Comparison of ENCODE assay signal across 8 cellular contexts in genomic region chr6:68634503-68635411, GRCh38. TPM values are rescaled to one million over a fixed set of nuclear protein-coding genes. Genes with fewer than 3 reads are reported as not detected.
A peak's percentile ranks its signal among the peaks of the same experiment; 100 is the strongest.
DNase-seq lines count a peak whose midpoint lies in the region; ATAC-seq lines count a peak whose summit lies in the region.

Gene ADGRB3 (plus strand): TSS chr6:68635282. CDS start chr6:68638676, 3,394 bp downstream.

- intact Hi-C loops in sciatic nerve (cut with DNase I): loop anchor here (10.0 kb wide), 1 partner anchor 140 kb away; no protein-coding TSS in a partner anchor

- H3K27me3 Mint-ChIP-seq in central memory CD8-positive, alpha-beta T cell: peaks cover 37% of the 10 kb centered on the region

- DNase-seq in activated naive CD4-positive, alpha-beta T cell treated with Interleukin-2 at 50 U/mL for 16 hours: peak; percentile 15
- DNase-seq in activated naive CD4-positive, alpha-beta T cell (lab: John Stamatoyannopoulos, UW): no peak
- DNase-seq in NCI-H1436 treated with DMSO at 0.1 percent for 48 hours (lab: John Stamatoyannopoulos, UW) (peak; percentile 75), T follicular helper cell (ENCODE audit: low read depth) (peak; percentile 25), iPS-NIHi11 (ENCODE audit: low spot score) (peak; percentile 87), sciatic nerve (ENCODE audit: low spot score) (peak; percentile 91)
- DNase-seq in central memory CD8-positive, alpha-beta T cell (ENCODE audit: low spot score in 2 of 2): no peak

- peak within 1 kb of the TSS; percentile 54 for H3K27ac Mint-ChIP-seq in central memory CD8-positive, alpha-beta T cell (ENCODE audit: low read depth)

- H3K36me3 Mint-ChIP-seq in central memory CD8-positive, alpha-beta T cell (ENCODE audit: insufficient read depth): no peaks in the 10 kb centered on the region

- H3K4me1 Mint-ChIP-seq in central memory CD8-positive, alpha-beta T cell: peaks cover 9% of the 10 kb centered on the region

- H3K4me3 Mint-ChIP-seq in central memory CD8-positive, alpha-beta T cell: peak within 1 kb of the TSS; percentile 73

- H3K9me3 Mint-ChIP-seq in central memory CD8-positive, alpha-beta T cell: peaks cover 6% of the 10 kb centered on the region

- ATAC-seq in HG02840 (IDR thresholded peaks at IDR 0.05; ENCODE audit: low FRiP score, unreplicated experiment): peak; percentile 75
- ATAC-seq in central memory CD8-positive, alpha-beta T cell (replicated peaks; ENCODE audit: extremely low read depth, poor library complexity, severe bottlenecking): no peak
- peak; percentile 95 for ATAC-seq in sciatic nerve

RNA-seq across cellular contexts. Expression of gene ADGRB3, which starts in this region (rescaled TPM):
- 8.5 TPM for total RNA-seq in sciatic nerve

Comparison
In these comparisons a context has a peak if more than half of its experiments do, and no peak if none do; other contexts are left out.
1. DNase-seq: peak in activated naive CD4-positive, alpha-beta T cell treated with Interleukin-2 at 50 U/mL for 16 hours (single experiment), NCI-H1436 treated with DMSO at 0.1 percent for 48 hours (single experiment), T follicular helper cell (single experiment), iPS-NIHi11 (single experiment) and sciatic nerve (single experiment); none in activated naive CD4-positive, alpha-beta T cell (0 of 4) and central memory CD8-positive, alpha-beta T cell (0 of 2).